ENCODE assay signal across 28 cellular contexts in genomic region chr7:12761691-12762090, GRCh38.
"Had no signal": no experiment of that assay in that cellular context is flagged by ENCODE, and none has a peak within 500 bp of the region (broad histone marks: within the 10 kb centered on the region; RNA-seq: fewer than 3 reads in every experiment).

No MANE protein-coding gene starts in this region.

- H3K4me2 ChIP-seq: neural progenitor cell had no signal

- H3K4me1 Mint-ChIP-seq: natural killer cell; stimulated activated memory B cell treated with anti-CD40 and anti-IgM and Interleukin-4, amounts not matched to agents 10 μg/mL and 1 μg/mL and 100 μg/mL, for 72 hours; stimulated activated naive CD8-positive, alpha-beta T cell treated with anti-CD3 and anti-CD28 coated beads, Interleukin-15, amount 100 ng/mL, for 72 hours had no signal

- H3K36me3 Mint-ChIP-seq: natural killer cell, type B pancreatic cell had no signal

- H3K36me3 ChIP-seq: neural progenitor cell, pancreas, prostate gland, right lobe of liver, sigmoid colon, suprapubic skin, tibial artery, transverse colon, upper lobe of right lung, uterus had no signal

- H3K4me1 ChIP-seq: pancreas, prostate gland, right lobe of liver, testis, tibial artery, transverse colon, upper lobe of right lung, uterus had no signal

- H3K4me3 ChIP-seq: neural progenitor cell, pancreas, prostate gland, right lobe of liver, sigmoid colon, suprapubic skin, testis, tibial artery, transverse colon, upper lobe of right lung, uterus had no signal

- H3K9me3 ChIP-seq: pancreas, prostate gland, right lobe of liver, sigmoid colon, testis, tibial artery, transverse colon, upper lobe of right lung, uterus had no signal

- H3K27ac Mint-ChIP-seq: naive thymus-derived CD4-positive, alpha-beta T cell; natural killer cell; nephron; neural progenitor cell; stimulated activated memory B cell treated with anti-CD40 and anti-IgM and Interleukin-4, amounts not matched to agents 10 μg/mL and 1 μg/mL and 100 μg/mL, for 72 hours; type B pancreatic cell had no signal

- H3K27me3 Mint-ChIP-seq: stimulated activated memory B cell treated with anti-CD40 and anti-IgM and Interleukin-4, amounts not matched to agents 10 μg/mL and 1 μg/mL and 100 μg/mL, for 72 hours; stimulated activated naive CD8-positive, alpha-beta T cell treated with anti-CD3 and anti-CD28 coated beads, Interleukin-15, amount 100 ng/mL, for 72 hours had no signal

- H3K9ac ChIP-seq: neural progenitor cell had no signal

- DNase-seq: naive thymus-derived CD4-positive, alpha-beta T cell; natural killer cell; occipital lobe; pancreas; right cardiac atrium; right lobe of liver; sigmoid colon; small intestine; stimulated activated CD4-positive, alpha-beta T cell treated with anti-CD3 and anti-CD28 coated beads, Interleukin-15, amount 100 ng/mL, for 24 hours; stimulated activated CD4-positive, alpha-beta T cell treated with anti-CD3 and anti-CD28 coated beads, Interleukin-2, amount 100 ng/mL, for 24 hours; stimulated activated CD4-positive, alpha-beta T cell treated with anti-CD3 and anti-CD28 coated beads, Interleukin-2, amount 100 ng/mL, for 48 hours; stimulated activated CD4-positive, alpha-beta T cell treated with anti-CD3 and anti-CD28 coated beads, Interleukin-4, amount 100 ng/mL, for 4 hours; stimulated activated CD8-positive, alpha-beta memory T cell treated with anti-CD3 and anti-CD28 coated beads, Interleukin-4, amount 100 ng/mL, for 48 hours; stimulated activated naive CD4-positive, alpha-beta T cell; stimulated activated naive CD8-positive, alpha-beta T cell treated with anti-CD3 and anti-CD28 coated beads, Interleukin-15, amount 100 ng/mL, for 72 hours; stimulated activated naive CD8-positive, alpha-beta T cell treated with anti-CD3 and anti-CD28 coated beads, Interleukin-15, Interleukin-2, amounts not matched to agents 100 U/mL and 50 U/mL, for 24 hours; substantia nigra; testis; tibial artery; transverse colon; upper lobe of right lung; uterus had no signal

- ATAC-seq: naive thymus-derived CD4-positive, alpha-beta T cell; natural killer cell; pancreas; right cardiac atrium; right lobe of liver; stimulated activated memory B cell treated with anti-CD40 and anti-IgM and Interleukin-4, amounts not matched to agents 10 μg/mL and 1 μg/mL and 100 μg/mL, for 72 hours; stimulated activated naive CD8-positive, alpha-beta T cell treated with anti-CD3 and anti-CD28 coated beads, Interleukin-15, amount 100 ng/mL, for 72 hours; stimulated activated naive CD8-positive, alpha-beta T cell treated with anti-CD3 and anti-CD28 coated beads, Interleukin-15, Interleukin-2, amounts not matched to agents 100 U/mL and 50 U/mL, for 24 hours; upper lobe of right lung had no signal

- H2AFZ ChIP-seq: neural progenitor cell had no signal

- H3K4me3 Mint-ChIP-seq: naive thymus-derived CD4-positive, alpha-beta T cell; natural killer cell; nephron; neural progenitor cell; stimulated activated memory B cell treated with anti-CD40 and anti-IgM and Interleukin-4, amounts not matched to agents 10 μg/mL and 1 μg/mL and 100 μg/mL, for 72 hours; stimulated activated naive CD8-positive, alpha-beta T cell treated with anti-CD3 and anti-CD28 coated beads, Interleukin-15, amount 100 ng/mL, for 72 hours; type B pancreatic cell had no signal

- FAIRE-seq: pancreas, small intestine had no signal

- H3K27me3 ChIP-seq: neural progenitor cell, pancreas, right lobe of liver, sigmoid colon, suprapubic skin, testis, tibial artery, transverse colon, upper lobe of right lung, uterus had no signal

- H3K27ac ChIP-seq: neural progenitor cell, pancreas, prostate gland, right lobe of liver, sigmoid colon, suprapubic skin, testis, tibial artery, transverse colon, upper lobe of right lung, uterus had no signal
